19 cellular contexts compared by ENCODE assay signal in the genomic region with DNA sequence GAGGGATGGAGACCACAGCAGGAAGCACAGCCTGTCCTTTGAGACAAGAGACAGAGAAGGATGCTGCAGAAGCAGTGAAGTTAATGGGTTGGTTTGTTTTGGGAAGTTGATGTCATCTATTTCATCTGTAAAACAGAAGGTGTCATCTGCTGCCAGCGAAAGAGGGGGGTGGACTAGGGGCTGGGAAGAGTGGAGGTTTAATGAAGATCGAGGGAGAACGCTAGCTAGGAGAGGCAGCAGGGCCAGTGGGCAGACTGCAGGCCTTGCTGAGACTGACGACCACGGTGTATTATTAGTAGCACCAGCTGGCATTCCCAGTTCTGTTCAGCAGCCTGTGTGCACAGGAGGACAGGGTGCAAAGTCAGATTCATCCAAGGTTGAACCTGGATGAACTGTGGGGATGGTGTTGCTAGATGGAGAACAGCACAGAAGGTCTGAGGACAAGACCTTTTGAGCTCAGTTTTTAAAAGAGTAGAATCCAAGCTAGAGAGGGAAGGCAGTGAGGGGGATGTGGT.
DNase-seq lines count a peak whose midpoint lies in the region; ATAC-seq and TF ChIP-seq lines count a peak whose summit lies in the region.
"Had no signal": no experiment of that assay in that cellular context is flagged by ENCODE, and none has a peak within 500 bp of the region (broad histone marks: within the 10 kb centered on the region; RNA-seq: fewer than 3 reads in every experiment).

No MANE protein-coding gene starts in this region.

- H3K27ac ChIP-seq in heart left ventricle (no peak overlapping the region), left ventricle myocardium inferior (replicated peaks) (no peak overlapping the region), H9 (ENCODE audit: insufficient read length, low read depth, low read length) (no peak overlapping the region), spleen (no peak overlapping the region)
- H3K27ac ChIP-seq: GM23248, KMS-11 had no signal

- H3K18ac ChIP-seq in H9 (ENCODE audit: insufficient read length, low read depth, low read length): no peak overlapping the region

- no peaks in the 10 kb centered on the region for H3K9me3 ChIP-seq in heart left ventricle
- H3K9me3 ChIP-seq in left ventricle myocardium inferior (replicated peaks): no peaks in the 10 kb centered on the region
- H3K9me3 ChIP-seq in H9 (ENCODE audit: control insufficient read depth, low read depth, low read length): no peaks in the 10 kb centered on the region
- H3K9me3 ChIP-seq in spleen: no peaks in the 10 kb centered on the region
- H3K9me3 ChIP-seq: HAP-1 had no signal

- H3T11ph ChIP-seq in H9 (ENCODE audit: low read length): no peak overlapping the region

- DNase-seq in heart left ventricle: no peak
- no peak for DNase-seq in left ventricle myocardium inferior
- DNase-seq in H9: no peak
- peak; percentile 43 for DNase-seq in cerebellum (ENCODE audit: low spot score)
- peak; percentile 39 for DNase-seq in spleen
- no peak for DNase-seq in NCI-H446 (lab: John Stamatoyannopoulos, UW)
- DNase-seq: 8988T, DMS79, GM23248, IMR-90, NCI-H1105 treated with DMSO at 0.1 percent for 48 hours, NCI-H2081 treated with DMSO at 0.1 percent for 48 hours, NCI-H446 treated with DMSO at 0.1 percent for 48 hours, NCI-H526 treated with DMSO at 0.1 percent for 48 hours, SHP77 had no signal

- H3K4me1 ChIP-seq in heart left ventricle (no peaks in the 10 kb centered on the region), left ventricle myocardium inferior (no peaks in the 10 kb centered on the region), H9 (ENCODE audit: insufficient read depth, low read length) (no peaks in the 10 kb centered on the region), spleen (no peaks in the 10 kb centered on the region)
- H3K4me1 ChIP-seq: HAP-1 had no signal

- H4K91ac ChIP-seq in H9 (ENCODE audit: insufficient read length, low read depth, low read length): no peak overlapping the region

- H2BK120ac ChIP-seq in H9 (ENCODE audit: low read depth, low read length, poor library complexity, severe bottlenecking): no peak overlapping the region

- TF ChIP-seq POLR2A in heart left ventricle (IDR thresholded peaks at IDR 0.05) (no peak), spleen (IDR thresholded peaks at IDR 0.05) (no peak)

- peak in 3 of 4 donors; percentile 62 to 76 (median 67) for ATAC-seq in heart left ventricle
- ATAC-seq in GM18861 (IDR thresholded peaks at IDR 0.05; ENCODE audit: unreplicated experiment): no peak
- ATAC-seq: GM12878 had no signal

- H4K5ac ChIP-seq in H9 (ENCODE audit: insufficient read length, low read depth, low read length): no peak overlapping the region

- H3K4me2 ChIP-seq in H9 (ENCODE audit: insufficient read depth, insufficient read length, low read length): no peak overlapping the region
- H3K4me2 ChIP-seq: KMS-11 had no signal

- no peaks in the 10 kb centered on the region for H4K20me1 ChIP-seq in H9 (ENCODE audit: control insufficient read depth, insufficient read depth, insufficient read length)

- H3K4me3 ChIP-seq in heart left ventricle (no peak overlapping the region), left ventricle myocardium inferior (no peak overlapping the region), spleen (no peak overlapping the region)
- H3K4me3 ChIP-seq: GM12878, GM23248, HAP-1 had no signal

- H3K36me3 ChIP-seq in heart left ventricle: no peaks in the 10 kb centered on the region
- no peaks in the 10 kb centered on the region for H3K36me3 ChIP-seq in left ventricle myocardium inferior
- H3K36me3 ChIP-seq in spleen: no peaks in the 10 kb centered on the region
- H3K36me3 ChIP-seq: HAP-1 had no signal

- H3K79me1 ChIP-seq in H9 (ENCODE audit: insufficient read depth, low read depth, low read length, poor library complexity, severe bottlenecking): no peaks in the 10 kb centered on the region

- no peaks in the 10 kb centered on the region for H3K36me3 Mint-ChIP-seq in H9 (ENCODE audit: insufficient read depth in 1 of 3, low read depth in 3 of 3)

- H3K56ac ChIP-seq in H9 (ENCODE audit: insufficient read length, low read depth, low read length): no peak overlapping the region

- 59 to 69% (median 65%) methylated on average over 5 of the region's 5 CpGs for WGBS in heart left ventricle, 4 donors
- no CpG with 5 or more reads among the region's 5 CpGs for WGBS in H9 (ENCODE audit: extremely low coverage, insufficient read length, low lambda C conversion rate)
- 82 to 92% (median 83%) methylated on average over 5 of the region's 5 CpGs for WGBS in spleen, 5 donors

- intact Hi-C loops in heart left ventricle (cut with DNase I): no loop called here
- intact Hi-C loops in left ventricle myocardium inferior (cut with micrococcal nuclease): no loop called here
- intact Hi-C loops in spleen (cut with DNase I; ENCODE audit: low total_unique reads): no loop called here

- no peaks in the 10 kb centered on the region for H3K27me3 Mint-ChIP-seq in H9 (ENCODE audit: low read depth)

- no peak overlapping the region for H4K8ac ChIP-seq in H9 (replicated peaks; ENCODE audit: insufficient read length, low read depth, low read length)

- peak overlapping the region; percentile 5; the same call in 1 of the 2 replicates for H3K14ac ChIP-seq in H9 (ENCODE audit: insufficient read depth, low read length)

- no peaks in the 10 kb centered on the region for H3K27me3 ChIP-seq in heart left ventricle
- peaks cover 9% of the 10 kb centered on the region for H3K27me3 ChIP-seq in left ventricle myocardium inferior (ENCODE audit: low read depth)
- no peaks in the 10 kb centered on the region for H3K27me3 ChIP-seq in H9 (ENCODE audit: insufficient read depth, low read length)
- H3K27me3 ChIP-seq in spleen (replicated peaks in 1 of 7): no peaks in the 10 kb centered on the region

- no peak overlapping the region for H2AFZ ChIP-seq in H9 (ENCODE audit: low read length)
- H2AFZ ChIP-seq: GM23248 had no signal

- H2BK15ac ChIP-seq in H9 (ENCODE audit: low read depth, low read length): no peak overlapping the region

- no peak for TF ChIP-seq CTCF in heart left ventricle (IDR thresholded peaks at IDR 0.05)
- no peak for TF ChIP-seq CTCF in left ventricle myocardium inferior (IDR thresholded peaks at IDR 0.05; ENCODE audit: borderline replicate concordance)
- no peak for TF ChIP-seq CTCF in H9 (conservative IDR thresholded peaks at IDR 0.05)
- no peak for TF ChIP-seq CTCF in spleen (IDR thresholded peaks at IDR 0.05 in 8 of 11, conservative IDR thresholded peaks at IDR 0.05 in 3 of 11)

- no peak overlapping the region for H2BK12ac ChIP-seq in H9 (ENCODE audit: insufficient read length, low read depth, low read length)

- H3K4ac ChIP-seq in H9 (ENCODE audit: low read depth, low read length): no peak overlapping the region

- no peak overlapping the region for H3K9ac ChIP-seq in H9 (ENCODE audit: extremely low read depth, insufficient read length, low read length)
- H3K9ac ChIP-seq: GM23248, KMS-11 had no signal

- no peak overlapping the region for H2BK20ac ChIP-seq in H9 (ENCODE audit: low read depth, low read length, poor library complexity, severe bottlenecking)

- no peak overlapping the region for H2AK5ac ChIP-seq in H9 (ENCODE audit: insufficient read length, low read length)

- no peak overlapping the region for H3K23ac ChIP-seq in H9 (ENCODE audit: insufficient read length, low read depth, low read length)

- H3K79me2 ChIP-seq in H9 (ENCODE audit: insufficient read depth, low read length): no peaks in the 10 kb centered on the region

- no peak overlapping the region for H2BK5ac ChIP-seq in H9 (ENCODE audit: insufficient read length, low read length)

- H3K27ac Mint-ChIP-seq in H9: no peak overlapping the region

- no peaks in the 10 kb centered on the region for H3K23me2 ChIP-seq in H9 (ENCODE audit: insufficient read length, low read depth, low read length, poor library complexity, severe bottlenecking)

- peaks cover 3 to 4% of the 10 kb centered on the region in 2 experiments; a peak in 2 of 4 replicates for H3K4me1 Mint-ChIP-seq in H9

- no peaks in the 10 kb centered on the region for H3K9me3 Mint-ChIP-seq in H9

- H3K4me3 Mint-ChIP-seq in H9: no peak overlapping the region

Comparison
In these comparisons a context has a peak if more than half of its experiments do, and no peak if none do; other contexts are left out.
1. DNase-seq: peak in cerebellum (single experiment) and spleen (single experiment); none in heart left ventricle (0 of 5), left ventricle myocardium inferior (single experiment), H9 (single experiment) and NCI-H446 (0 of 2).